Comparison of ENCODE assay signal across 24 cellular contexts in the genomic region with DNA sequence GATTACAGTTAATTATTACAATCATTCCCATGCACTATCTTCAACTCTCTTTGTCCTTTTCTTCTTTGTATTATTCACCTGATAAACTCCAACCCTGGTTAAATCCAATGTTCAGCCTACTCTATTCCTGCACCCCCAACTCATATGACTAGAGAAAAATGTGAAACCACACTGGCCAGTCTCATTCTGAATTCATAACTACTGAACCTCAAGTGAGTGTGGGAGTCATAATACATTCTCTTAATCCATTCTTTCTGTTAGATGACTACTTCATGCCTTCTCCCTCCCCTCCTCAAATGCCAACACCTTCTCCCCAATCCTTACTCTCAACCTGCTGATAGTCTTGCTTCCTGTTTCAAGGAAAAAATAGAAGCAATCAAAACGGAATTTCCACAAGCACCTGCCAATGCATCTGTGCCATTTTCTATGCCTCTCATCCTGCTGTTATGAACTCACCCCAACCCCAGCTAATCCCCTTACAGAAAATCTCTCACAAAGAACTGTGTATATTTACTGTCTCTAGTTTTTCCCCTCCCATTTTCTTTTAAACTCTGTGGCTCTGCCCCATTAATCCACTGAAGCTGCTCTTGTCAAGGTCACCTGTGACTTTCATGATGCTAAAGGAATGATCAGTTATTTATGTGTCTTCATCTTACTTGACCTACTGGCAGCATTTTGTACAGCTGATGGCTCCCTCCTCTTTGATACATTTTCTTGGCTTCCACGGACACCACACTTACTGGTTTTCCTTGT. TPM values are rescaled to one million over a fixed set of nuclear protein-coding genes. Genes with fewer than 3 reads are reported as not detected.
DNase-seq lines count a peak whose midpoint lies in the region; ATAC-seq, FAIRE-seq and TF ChIP-seq lines count a peak whose summit lies in the region.
"Had no signal": no experiment of that assay in that cellular context is flagged by ENCODE, and none has a peak within 500 bp of the region (broad histone marks: within the 10 kb centered on the region; RNA-seq: fewer than 3 reads in every experiment).

No MANE protein-coding gene starts in this region.

- H3K9me2 ChIP-seq in OCI-LY7 (ENCODE audit: insufficient read depth, low read length) (no peaks in the 10 kb centered on the region), PC-3 (replicated peaks; ENCODE audit: low read length) (no peaks in the 10 kb centered on the region)

- H3K27me3 ChIP-seq in parathyroid adenoma (ENCODE audit: control insufficient read depth, insufficient read depth, low read length) (no peaks in the 10 kb centered on the region), PC-3 (ENCODE audit: low read length) (no peaks in the 10 kb centered on the region)

- H3K4me3 ChIP-seq in OCI-LY7 (ENCODE audit: low read depth, low read length, poor library complexity, severe bottlenecking) (no peak overlapping the region), parathyroid adenoma (ENCODE audit: low read depth, low read length) (no peak overlapping the region), PC-3 (ENCODE audit: low read length) (no peak overlapping the region)
- H3K4me3 ChIP-seq: A549, GM23248 had no signal

- no peaks in the 10 kb centered on the region for H4K20me1 ChIP-seq in OCI-LY7 (ENCODE audit: insufficient read depth, low read length)
- no peaks in the 10 kb centered on the region for H4K20me1 ChIP-seq in PC-3 (ENCODE audit: low read length)

- no peak for TF ChIP-seq CTCF in OCI-LY7 (conservative IDR thresholded peaks at IDR 0.05; ENCODE audit: low read length)
- TF ChIP-seq CTCF in parathyroid adenoma (IDR thresholded peaks at IDR 0.05): no peak
- TF ChIP-seq CTCF in PC-3 (conservative IDR thresholded peaks at IDR 0.05; ENCODE audit: low read depth, low read length): no peak

- no TSS peak for BruUV-seq in OCI-LY7 (replicated peaks; lab: Mats Ljungman, UMichigan)
- BruUV-seq in PC-3 (replicated peaks; lab: Mats Ljungman, UMichigan): no TSS peak

- peak overlapping the region; percentile 18 for H3K4me2 ChIP-seq in OCI-LY7 (ENCODE audit: low read length)
- H3K4me2 ChIP-seq in parathyroid adenoma (ENCODE audit: low read length): no peak overlapping the region
- H3K4me2 ChIP-seq in PC-3 (ENCODE audit: low read length): no peak overlapping the region
- H3K4me2 ChIP-seq: A549, KMS-11 had no signal

- H3K27me3 Mint-ChIP-seq in activated T-cell treated with anti-CD3 and anti-CD28 coated beads, Interleukin-2, amount 50 U/mL, for 72 hours (ENCODE audit: low read depth): no peaks in the 10 kb centered on the region
- H3K27me3 Mint-ChIP-seq in stimulated activated memory B cell treated with anti-CD40 and anti-IgM and Interleukin-4, amounts not matched to agents 10 μg/mL and 1 μg/mL and 100 μg/mL, for 72 hours: no peaks in the 10 kb centered on the region
- H3K27me3 Mint-ChIP-seq: CD8-positive, alpha-beta memory T cell had no signal

- H2AFZ ChIP-seq in OCI-LY7 (ENCODE audit: low read length) (peak overlapping the region; percentile 34; the same call in 1 of the 2 replicates), parathyroid adenoma (peak overlapping the region; percentile 36), PC-3 (ENCODE audit: low read length) (no peak overlapping the region)
- H2AFZ ChIP-seq: GM23248 had no signal

- CTCF ChIA-PET in OCI-LY7 (lab: Charles Lee; ENCODE audit: unreplicated experiment) (interaction anchor here (1.1 kb wide), 1 partner anchor 30 kb away, joined by 3 read pairs; no protein-coding TSS in a partner anchor), PC-3 (lab: Charles Lee) (interaction anchor here (0.6 to 1.2 kb wide), 2 partner anchors 30 to 160 kb away, joined by 4 read pairs; no protein-coding TSS in a partner anchor)

- no peak overlapping the region for H3K27ac ChIP-seq in OCI-LY7 (ENCODE audit: low read depth, low read length, poor library complexity, severe bottlenecking)
- H3K27ac ChIP-seq in parathyroid adenoma: no peak overlapping the region
- no peak overlapping the region for H3K27ac ChIP-seq in PC-3 (ENCODE audit: low read length)
- H3K27ac ChIP-seq: A549, GM23248, KMS-11 had no signal

- intact Hi-C loops in OCI-LY7 (cut with micrococcal nuclease; ENCODE audit: unreplicated experiment): no loop called here
- intact Hi-C loops in PC-3 (cut with micrococcal nuclease): loop anchor here (10.0 kb wide), 1 partner anchor 449 kb away; no protein-coding TSS in a partner anchor

- POLR2A ChIA-PET in OCI-LY7 (lab: Charles Lee): interaction anchor here (0.6 kb wide), 1 partner anchor 147 kb away, joined by 3 read pairs; no protein-coding TSS in a partner anchor
- POLR2A ChIA-PET in PC-3 (lab: Charles Lee; ENCODE audit: unreplicated experiment): no interaction called here

- peak; percentile 43 to 47 for ATAC-seq in activated T-cell treated with anti-CD3 and anti-CD28 coated beads, Interleukin-2, amount 50 U/mL, for 72 hours (replicated peaks in 1 of 2)
- ATAC-seq in PC-3: no peak
- ATAC-seq in activated CD4-positive, CD25-positive, alpha-beta regulatory T cell treated with anti-CD3 and anti-CD28 coated beads, Interleukin-2, amount 50 U/mL, for 24 hours: no peak
- no peak for ATAC-seq in stimulated activated memory B cell treated with anti-CD40 and anti-IgM and Interleukin-4, amounts not matched to agents 10 μg/mL and 1 μg/mL and 100 μg/mL, for 72 hours
- ATAC-seq: A549, HCT116, SK-N-SH treated with all-trans-retinoic acid at 6 μM for 48 hours, T-cell had no signal

- no peaks in the 10 kb centered on the region for H3K9me3 Mint-ChIP-seq in activated T-cell treated with anti-CD3 and anti-CD28 coated beads, Interleukin-2, amount 50 U/mL, for 72 hours
- H3K9me3 Mint-ChIP-seq in stimulated activated memory B cell treated with anti-CD40 and anti-IgM and Interleukin-4, amounts not matched to agents 10 μg/mL and 1 μg/mL and 100 μg/mL, for 72 hours: no peaks in the 10 kb centered on the region
- H3K9me3 Mint-ChIP-seq: CD8-positive, alpha-beta memory T cell; T-cell had no signal

- H3K36me3 Mint-ChIP-seq in activated T-cell treated with anti-CD3 and anti-CD28 coated beads, Interleukin-2, amount 50 U/mL, for 72 hours (ENCODE audit: insufficient read depth in 2 of 2): no peaks in the 10 kb centered on the region
- H3K36me3 Mint-ChIP-seq in stimulated activated memory B cell treated with anti-CD40 and anti-IgM and Interleukin-4, amounts not matched to agents 10 μg/mL and 1 μg/mL and 100 μg/mL, for 72 hours: no peaks in the 10 kb centered on the region
- H3K36me3 Mint-ChIP-seq: CD8-positive, alpha-beta memory T cell; T-cell had no signal

- no peaks in the 10 kb centered on the region for H3F3A ChIP-seq in PC-3 (ENCODE audit: low read length, unreplicated experiment)

- no peak overlapping the region for H3K9ac ChIP-seq in parathyroid adenoma
- H3K9ac ChIP-seq in PC-3 (ENCODE audit: low read length): no peak overlapping the region
- H3K9ac ChIP-seq: GM23248, KMS-11 had no signal

- no peak overlapping the region for H3K27ac Mint-ChIP-seq in activated T-cell treated with anti-CD3 and anti-CD28 coated beads, Interleukin-2, amount 50 U/mL, for 72 hours
- H3K27ac Mint-ChIP-seq in stimulated activated memory B cell treated with anti-CD40 and anti-IgM and Interleukin-4, amounts not matched to agents 10 μg/mL and 1 μg/mL and 100 μg/mL, for 72 hours: no peak overlapping the region
- H3K27ac Mint-ChIP-seq: CD8-positive, alpha-beta memory T cell; T-cell had no signal

- H3K4me3 Mint-ChIP-seq in activated T-cell treated with anti-CD3 and anti-CD28 coated beads, Interleukin-2, amount 50 U/mL, for 72 hours: no peak overlapping the region
- H3K4me3 Mint-ChIP-seq in stimulated activated memory B cell treated with anti-CD40 and anti-IgM and Interleukin-4, amounts not matched to agents 10 μg/mL and 1 μg/mL and 100 μg/mL, for 72 hours: no peak overlapping the region
- H3K4me3 Mint-ChIP-seq: CD8-positive, alpha-beta memory T cell; T-cell had no signal

- no peaks in the 10 kb centered on the region for H3K9me3 ChIP-seq in OCI-LY7 (ENCODE audit: low read length)
- H3K9me3 ChIP-seq in parathyroid adenoma (ENCODE audit: control insufficient read depth, low read length): no peaks in the 10 kb centered on the region
- no peaks in the 10 kb centered on the region for H3K9me3 ChIP-seq in PC-3 (ENCODE audit: low read length)
- H3K9me3 ChIP-seq: A549 had no signal

- no peaks in the 10 kb centered on the region for H3K79me2 ChIP-seq in OCI-LY7 (ENCODE audit: insufficient read depth, low read depth, low read length)
- no peaks in the 10 kb centered on the region for H3K79me2 ChIP-seq in parathyroid adenoma
- H3K79me2 ChIP-seq in PC-3 (ENCODE audit: low read length): no peaks in the 10 kb centered on the region

- peak; percentile 72 for FAIRE-seq in GM19239 (lab: Jason Lieb, UNC)
- FAIRE-seq: A549 had no signal

- no peaks in the 10 kb centered on the region for H3K36me3 ChIP-seq in OCI-LY7 (ENCODE audit: insufficient read depth, low read length)
- H3K36me3 ChIP-seq in parathyroid adenoma (ENCODE audit: control insufficient read depth, insufficient read depth, low read length): no peaks in the 10 kb centered on the region
- no peaks in the 10 kb centered on the region for H3K36me3 ChIP-seq in PC-3 (ENCODE audit: low read depth, low read length)

- DNase-seq in activated T-cell treated with anti-CD3 and anti-CD28 coated beads, Interleukin-2, amount 50 U/mL, for 72 hours: no peak
- DNase-seq in activated T-cell treated with anti-CD3 and anti-CD28 coated beads for 4 hours (no peak), GM19239 (ENCODE audit: insufficient read length, low spot score) (no peak), OCI-LY7 (ENCODE audit: low spot score) (no peak), PC-3 (no peak)
- DNase-seq: C1 segment of cervical spinal cord; CD8-positive, alpha-beta memory T cell; GM23248; NCI-H1092; NCI-H1436 treated with DMSO at 0.1 percent for 48 hours; NCI-H2029; NCI-H2171 treated with DMSO at 0.1 percent for 48 hours; NCI-H446; NCI-H748 treated with DMSO at 0.1 percent for 48 hours; RPMI8226; SIG-M5; T-cell had no signal

- H3K4me1 Mint-ChIP-seq in activated T-cell treated with anti-CD3 and anti-CD28 coated beads, Interleukin-2, amount 50 U/mL, for 72 hours (ENCODE audit: low read depth): no peaks in the 10 kb centered on the region
- H3K4me1 Mint-ChIP-seq in stimulated activated memory B cell treated with anti-CD40 and anti-IgM and Interleukin-4, amounts not matched to agents 10 μg/mL and 1 μg/mL and 100 μg/mL, for 72 hours: no peaks in the 10 kb centered on the region
- H3K4me1 Mint-ChIP-seq: CD8-positive, alpha-beta memory T cell; T-cell had no signal

- H3K4me1 ChIP-seq in OCI-LY7 (ENCODE audit: insufficient read depth, low read length, poor library complexity, severe bottlenecking): peaks cover 23% of the 10 kb centered on the region
- H3K4me1 ChIP-seq in parathyroid adenoma: peaks cover 16% of the 10 kb centered on the region
- H3K4me1 ChIP-seq in PC-3 (ENCODE audit: insufficient read depth, low read length): peaks cover 3% of the 10 kb centered on the region; the same call in 1 of the 2 replicates
- H3K4me1 ChIP-seq: A549 had no signal

RNA-seq across cellular contexts. Expression of gene ITPR2, which starts 22.5 kb away (rescaled TPM):
- 10 to 100 TPM; 44.3 to 55.5 TPM for total RNA-seq in activated T-cell treated with anti-CD3 and anti-CD28 coated beads, Interleukin-2, amount 50 U/mL, for 72 hours
- total RNA-seq in OCI-LY7 (2014; rRNA removed; shearing (Covaris generic)): 25.6 and 33.7 TPM in 2 replicates
- total RNA-seq in OCI-LY7 (2022): 44.7 and 56.6 TPM in 2 replicates
- total RNA-seq in PC-3 (2014; rRNA removed): 4.0 and 10.2 TPM in 2 replicates

Comparison
In these comparisons a context has a peak if more than half of its experiments do, and no peak if none do; other contexts are left out.
1. ATAC-seq: peak in activated T-cell treated with anti-CD3 and anti-CD28 coated beads, Interleukin-2, amount 50 U/mL, for 72 hours (2 of 2); none in PC-3 (single experiment), activated CD4-positive, CD25-positive, alpha-beta regulatory T cell treated with anti-CD3 and anti-CD28 coated beads, Interleukin-2, amount 50 U/mL, for 24 hours (0 of 2) and stimulated activated memory B cell treated with anti-CD40 and anti-IgM and Interleukin-4, amounts not matched to agents 10 μg/mL and 1 μg/mL and 100 μg/mL, for 72 hours (single experiment).